ENCODE assay signal across 9 cellular contexts in the genomic region with DNA sequence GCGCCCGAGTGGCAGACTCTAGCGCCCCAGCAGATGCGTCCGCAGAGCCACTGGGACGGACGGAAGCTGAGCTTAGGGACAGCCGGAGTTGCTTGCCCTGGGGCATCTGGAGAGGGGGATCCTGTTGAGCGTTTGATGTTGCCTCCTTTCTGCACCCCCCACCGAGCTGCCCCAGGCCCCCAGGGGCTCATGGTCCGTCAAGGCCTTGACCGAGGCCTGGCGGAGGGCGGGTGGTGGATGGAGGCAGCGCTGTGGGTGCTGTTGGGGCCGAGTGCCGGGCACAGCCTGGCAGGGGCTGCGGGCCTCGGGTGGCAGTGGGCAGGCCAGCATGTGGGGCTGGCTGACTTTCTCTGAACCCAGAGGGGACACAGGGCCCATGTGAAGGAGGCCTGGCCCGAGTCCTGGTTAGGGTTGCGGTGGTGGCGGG. TPM values are rescaled to one million over a fixed set of nuclear protein-coding genes. Genes with fewer than 3 reads are reported as not detected.
A peak's percentile ranks its signal among the peaks of the same experiment; 100 is the strongest.
DNase-seq lines count a peak whose midpoint lies in the region; ATAC-seq and TF ChIP-seq lines count a peak whose summit lies in the region.
"Had no signal": no experiment of that assay in that cellular context is flagged by ENCODE, and none has a peak within 500 bp of the region (broad histone marks: within the 10 kb centered on the region; RNA-seq: fewer than 3 reads in every experiment).

No MANE protein-coding gene starts in this region.

- no peak for TF ChIP-seq CTCF in osteocyte (IDR thresholded peaks at IDR 0.05)

- H3K4me1 ChIP-seq in NT2/D1 (ENCODE audit: insufficient read depth, insufficient read length), result peaks cover 40% of the 10 kb centered on the region

- no peak for DNase-seq in NT2/D1 (ENCODE audit: low read depth, low spot score)
- no peak for DNase-seq in central memory CD8-positive, alpha-beta T cell (ENCODE audit: low spot score in 2 of 2)
- no peak for DNase-seq in osteocyte (ENCODE audit: extremely low spot score, unreplicated experiment)
- no peak for DNase-seq in stimulated activated CD4-positive, alpha-beta T cell treated with anti-CD3 and anti-CD28 coated beads, Interleukin-4, amount 100 ng/mL, for 24 hours
- DNase-seq in NCI-H2227 (lab: John Stamatoyannopoulos, UW; ENCODE audit: unreplicated experiment), result no peak
- DNase-seq in DMS53 (lab: John Stamatoyannopoulos, UW), result no peak
- DNase-seq: MG63 had no signal

- peaks cover 43% of the 10 kb centered on the region for H3K36me3 Mint-ChIP-seq in central memory CD8-positive, alpha-beta T cell (ENCODE audit: insufficient read depth)
- H3K36me3 Mint-ChIP-seq in osteocyte (ENCODE audit: unreplicated experiment), result no peaks in the 10 kb centered on the region

- peak overlapping the region; percentile 90 for H3K4me3 Mint-ChIP-seq in central memory CD8-positive, alpha-beta T cell
- peak overlapping the region; percentile 84 for H3K4me3 Mint-ChIP-seq in osteocyte (ENCODE audit: unreplicated experiment)

- H3K36me3 ChIP-seq in NT2/D1 (ENCODE audit: insufficient read depth, insufficient read length, low read length), result peaks cover 20% of the 10 kb centered on the region
- H3K36me3 ChIP-seq: MG63 had no signal

- ATAC-seq in central memory CD8-positive, alpha-beta T cell (replicated peaks; ENCODE audit: extremely low read depth, poor library complexity, severe bottlenecking), result no peak
- ATAC-seq in GM19351 (IDR thresholded peaks at IDR 0.05; ENCODE audit: unreplicated experiment), result no peak

- H3K4me3 ChIP-seq in GM08714 (ENCODE audit: low read length) (peak overlapping the region; percentile 82; the same call in 1 of the 2 replicates), NT2/D1 (ENCODE audit: insufficient read length, low read depth) (no peak overlapping the region)

- H3K27me3 ChIP-seq in NT2/D1 (ENCODE audit: insufficient read depth, insufficient read length), result no peaks in the 10 kb centered on the region
- H3K27me3 ChIP-seq: MG63 had no signal

- H3K9me3 Mint-ChIP-seq in central memory CD8-positive, alpha-beta T cell, result no peaks in the 10 kb centered on the region
- H3K9me3 Mint-ChIP-seq in osteocyte (ENCODE audit: unreplicated experiment), result no peaks in the 10 kb centered on the region

- peak overlapping the region; percentile 96 for H3K27ac Mint-ChIP-seq in central memory CD8-positive, alpha-beta T cell (ENCODE audit: low read depth)
- peak overlapping the region; percentile 73 for H3K27ac Mint-ChIP-seq in osteocyte (ENCODE audit: unreplicated experiment)

- no peaks in the 10 kb centered on the region for H3K9me3 ChIP-seq in NT2/D1 (ENCODE audit: insufficient read depth, low read length)
- H3K9me3 ChIP-seq: MG63 had no signal

- H3K9ac ChIP-seq in NT2/D1 (ENCODE audit: insufficient read length, low read depth), result peak overlapping the region; percentile 96

- H3K4me1 Mint-ChIP-seq in central memory CD8-positive, alpha-beta T cell, result peaks cover 33% of the 10 kb centered on the region
- H3K4me1 Mint-ChIP-seq in osteocyte (ENCODE audit: unreplicated experiment), result peaks cover 23% of the 10 kb centered on the region

- H3K27me3 Mint-ChIP-seq in central memory CD8-positive, alpha-beta T cell, result no peaks in the 10 kb centered on the region
- H3K27me3 Mint-ChIP-seq in osteocyte (ENCODE audit: unreplicated experiment), result no peaks in the 10 kb centered on the region

RNA-seq across cellular contexts. Expression of gene CSNK1G2, which starts 2.7 kb away (rescaled TPM):
- total RNA-seq in osteocyte, result 71.6 and 72.2 TPM in 2 replicates

RNA-seq across cellular contexts. Expression of gene ADAT3, which starts 38.5 kb away (rescaled TPM):
- 6.8 and 7.4 TPM in 2 replicates for total RNA-seq in osteocyte

RNA-seq across cellular contexts. Expression of gene SCAMP4, which starts 38.5 kb away (rescaled TPM):
- 75.8 and 79.4 TPM in 2 replicates for total RNA-seq in osteocyte

RNA-seq across cellular contexts. Expression of gene ABHD17A, which starts 58.4 kb away (rescaled TPM):
- 63.4 and 64.0 TPM in 2 replicates for total RNA-seq in osteocyte
